Comparison of ENCODE assay signal across 8 cellular contexts in the genomic region with DNA sequence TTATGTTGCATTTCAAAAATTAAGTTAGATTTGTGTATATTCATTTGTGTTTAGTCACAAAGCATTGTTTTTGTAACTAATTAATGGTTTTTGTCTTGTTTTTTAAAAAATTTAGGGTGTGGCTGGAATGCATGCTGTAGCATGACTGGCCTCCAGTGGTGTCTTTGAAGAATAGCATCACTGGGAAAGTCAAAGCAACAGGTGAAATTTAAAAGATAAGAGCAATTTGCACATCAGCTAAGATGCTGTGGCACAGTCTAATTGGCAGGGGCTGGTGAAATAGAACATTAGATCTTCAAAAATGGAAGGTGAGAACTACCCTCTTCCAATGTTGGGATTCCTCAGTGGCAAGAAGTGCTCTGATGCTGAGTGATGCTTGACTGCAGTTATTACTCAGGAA. TPM values are rescaled to one million over a fixed set of nuclear protein-coding genes. Genes with fewer than 3 reads are reported as not detected.
DNase-seq lines count a peak whose midpoint lies in the region; ATAC-seq, FAIRE-seq and TF ChIP-seq lines count a peak whose summit lies in the region.

No MANE protein-coding gene starts in this region.

- H3K27ac ChIP-seq in astrocyte (ENCODE audit: low read depth, low read length), result no peak overlapping the region

- H2AFZ ChIP-seq in astrocyte (ENCODE audit: low read depth, low read length), result no peak overlapping the region

- H3K9me3 ChIP-seq in astrocyte (ENCODE audit: insufficient read depth, low read depth, low read length), result no peaks in the 10 kb centered on the region

- H3K79me2 ChIP-seq in astrocyte (ENCODE audit: insufficient read depth, low read length), result no peaks in the 10 kb centered on the region

- H3K9ac ChIP-seq in astrocyte (ENCODE audit: low read length), result no peak overlapping the region

- no peaks in the 10 kb centered on the region for H3K4me1 ChIP-seq in astrocyte (ENCODE audit: insufficient read depth, low read length)

- no peak for ATAC-seq in HG02840 (IDR thresholded peaks at IDR 0.05; ENCODE audit: low FRiP score, unreplicated experiment)
- no peak for ATAC-seq in GM19397 (IDR thresholded peaks at IDR 0.05; ENCODE audit: unreplicated experiment)

- H4K20me1 ChIP-seq in astrocyte (ENCODE audit: insufficient read depth, low read length), result no peaks in the 10 kb centered on the region

- peaks cover 2% of the 10 kb centered on the region for H3K27me3 ChIP-seq in astrocyte (ENCODE audit: insufficient read depth, low read length)

- no peaks in the 10 kb centered on the region for H3K27me3 Mint-ChIP-seq in astrocyte (ENCODE audit: low read depth, unreplicated experiment)
- H3K27me3 Mint-ChIP-seq in T-helper 2 cell treated with Interferon-gamma antibody and Interleukin-4, amounts not matched to agents 5 μg/mL and 100 μg/mL, for 36 hours (ENCODE audit: low read depth), result no peaks in the 10 kb centered on the region

- peak; percentile 77 for TF ChIP-seq CTCF in astrocyte (IDR thresholded peaks at IDR 0.05; ENCODE audit: insufficient read depth, low read depth, low read length)

- FAIRE-seq in G401.6 (lab: Jason Lieb, UNC) (peak; percentile 69), astrocyte (lab: Jason Lieb, UNC) (no peak)

- no peak overlapping the region for H3K4me2 ChIP-seq in astrocyte (ENCODE audit: low read length)

- H3K36me3 Mint-ChIP-seq in astrocyte (ENCODE audit: low read depth, unreplicated experiment), result no peaks in the 10 kb centered on the region
- no peaks in the 10 kb centered on the region for H3K36me3 Mint-ChIP-seq in T-helper 2 cell treated with Interferon-gamma antibody and Interleukin-4, amounts not matched to agents 5 μg/mL and 100 μg/mL, for 36 hours (ENCODE audit: low read depth)

- H3K4me1 Mint-ChIP-seq in astrocyte (ENCODE audit: low read depth, unreplicated experiment), result no peaks in the 10 kb centered on the region
- no peaks in the 10 kb centered on the region for H3K4me1 Mint-ChIP-seq in T-helper 2 cell treated with Interferon-gamma antibody and Interleukin-4, amounts not matched to agents 5 μg/mL and 100 μg/mL, for 36 hours (ENCODE audit: low read depth)

- no peaks in the 10 kb centered on the region for H3K9me3 Mint-ChIP-seq in astrocyte (ENCODE audit: unreplicated experiment)
- H3K9me3 Mint-ChIP-seq in T-helper 2 cell treated with Interferon-gamma antibody and Interleukin-4, amounts not matched to agents 5 μg/mL and 100 μg/mL, for 36 hours, result no peaks in the 10 kb centered on the region

- no peaks in the 10 kb centered on the region for H3K36me3 ChIP-seq in astrocyte (ENCODE audit: insufficient read depth, low read length)

- no peak overlapping the region for H3K27ac Mint-ChIP-seq in astrocyte (ENCODE audit: unreplicated experiment)
- no peak overlapping the region for H3K27ac Mint-ChIP-seq in T-helper 2 cell treated with Interferon-gamma antibody and Interleukin-4, amounts not matched to agents 5 μg/mL and 100 μg/mL, for 36 hours

- DNase-seq in Kasumi-1 (lab: John Stamatoyannopoulos, UW), result peak; percentile 20 to 67
- peak; percentile 9 for DNase-seq in astrocyte (ENCODE audit: low read depth)
- peak; percentile 60 for DNase-seq in medulla oblongata (ENCODE audit: extremely low spot score)
- DNase-seq in T-helper 2 cell treated with Interferon-gamma antibody and Interleukin-4, amounts not matched to agents 5 μg/mL and 100 μg/mL, for 36 hours (ENCODE audit: low spot score), result no peak
- DNase-seq in HuH-7 (ENCODE audit: low spot score), result no peak

- H3K4me3 ChIP-seq in astrocyte (ENCODE audit: insufficient read depth, low read depth, low read length), result no peak overlapping the region

- no peak overlapping the region for H3K4me3 Mint-ChIP-seq in astrocyte (ENCODE audit: unreplicated experiment)
- H3K4me3 Mint-ChIP-seq in T-helper 2 cell treated with Interferon-gamma antibody and Interleukin-4, amounts not matched to agents 5 μg/mL and 100 μg/mL, for 36 hours, result no peak overlapping the region

RNA-seq across cellular contexts. Expression of a gene that starts 45.3 kb away (rescaled TPM):
- total RNA-seq in astrocyte, result 77.1 and 77.8 TPM in 2 replicates

Comparison
In these comparisons a context has a peak if more than half of its experiments do, and no peak if none do; other contexts are left out.
1. DNase-seq: peak in Kasumi-1 (2 of 2), astrocyte (single experiment) and medulla oblongata (single experiment); none in T-helper 2 cell treated with Interferon-gamma antibody and Interleukin-4, amounts not matched to agents 5 μg/mL and 100 μg/mL, for 36 hours (single experiment) and HuH-7 (single experiment).